Comparison of ENCODE assay signal across 13 cellular contexts in genomic region chr13:47933688-47934011, GRCh38.
A peak's percentile ranks its signal among the peaks of the same experiment; 100 is the strongest.
DNase-seq lines count a peak whose midpoint lies in the region; ATAC-seq and TF ChIP-seq lines count a peak whose summit lies in the region.
"Had no signal": no experiment of that assay in that cellular context is flagged by ENCODE, and none has a peak within 500 bp of the region (broad histone marks: within the 10 kb centered on the region; RNA-seq: fewer than 3 reads in every experiment).

No MANE protein-coding gene starts in this region.

- CTCF ChIA-PET in activated CD8-positive, alpha-beta T cell treated with anti-CD3 and anti-CD28 coated beads, Interleukin-2, amount 10 ng/mL, durations not matched to agents 7 days and 5 days (lab: Charles Lee), result interaction anchor here (1.0 kb wide), 1 partner anchor 75 kb away, joined by 3 read pairs; no protein-coding TSS in a partner anchor

- H3K9me3 Mint-ChIP-seq in activated CD8-positive, alpha-beta T cell treated with anti-CD3 and anti-CD28 coated beads, Interleukin-2, amount 10 ng/mL, durations not matched to agents 7 days and 5 days (ENCODE audit: insufficient read depth), result no peaks in the 10 kb centered on the region

- H3K36me3 ChIP-seq in BLaER1 treated with 17β-estradiol and CSF1 and Interleukin-3, amounts not matched to agents 10 nM and 100 nM, result peaks cover 14 to 31% (median 19%) of the 10 kb centered on the region in 11 experiments
- peaks cover 0 to 12% of the 10 kb centered on the region in 2 donors for H3K36me3 ChIP-seq in gastroesophageal sphincter

- H3K4me1 Mint-ChIP-seq in activated CD8-positive, alpha-beta T cell treated with anti-CD3 and anti-CD28 coated beads, Interleukin-2, amount 10 ng/mL, durations not matched to agents 7 days and 5 days (ENCODE audit: low read depth), result peaks cover 3% of the 10 kb centered on the region
- H3K4me1 Mint-ChIP-seq: T-cell had no signal

- H3K27me3 ChIP-seq in BLaER1 treated with 17β-estradiol and CSF1 and Interleukin-3, amounts not matched to agents 10 nM and 100 nM, result no peaks in the 10 kb centered on the region
- no peaks in the 10 kb centered on the region for H3K27me3 ChIP-seq in gastroesophageal sphincter

- H3K27me3 Mint-ChIP-seq in activated CD8-positive, alpha-beta T cell treated with anti-CD3 and anti-CD28 coated beads, Interleukin-2, amount 10 ng/mL, durations not matched to agents 7 days and 5 days (ENCODE audit: low read depth), result no peaks in the 10 kb centered on the region
- H3K27me3 Mint-ChIP-seq: stimulated activated naive CD8-positive, alpha-beta T cell treated with anti-CD3 and anti-CD28 coated beads, Interleukin-15, Interleukin-2, amounts not matched to agents 100 ng/mL and 50 ng/mL, for 24 hours; T-cell had no signal

- DNase-seq in OCI-M1 (lab: John Stamatoyannopoulos, UW) (peak; percentile 76), fibroblast of pulmonary artery (ENCODE audit: low read depth) (peak; percentile 12), dermis blood vessel endothelial cell (no peak)
- no peak for DNase-seq in activated CD8-positive, alpha-beta T cell treated with anti-CD3 and anti-CD28 coated beads, Interleukin-2, amount 10 ng/mL, durations not matched to agents 7 days and 5 days
- DNase-seq: NCI-H510A, T-cell had no signal

- POLR2A ChIA-PET in activated CD8-positive, alpha-beta T cell treated with anti-CD3 and anti-CD28 coated beads, Interleukin-2, amount 10 ng/mL, durations not matched to agents 7 days and 5 days (lab: Charles Lee), result no interaction called here

- H3K27ac Mint-ChIP-seq in activated CD8-positive, alpha-beta T cell treated with anti-CD3 and anti-CD28 coated beads, Interleukin-2, amount 10 ng/mL, durations not matched to agents 7 days and 5 days, result no peak overlapping the region
- H3K27ac Mint-ChIP-seq: stimulated activated naive CD8-positive, alpha-beta T cell treated with anti-CD3 and anti-CD28 coated beads, Interleukin-15, Interleukin-2, amounts not matched to agents 100 ng/mL and 50 ng/mL, for 24 hours; T-cell had no signal

- TF ChIP-seq POLR2A in gastroesophageal sphincter (IDR thresholded peaks at IDR 0.05), result no peak

- peaks cover 10% of the 10 kb centered on the region for H3K36me3 Mint-ChIP-seq in activated CD8-positive, alpha-beta T cell treated with anti-CD3 and anti-CD28 coated beads, Interleukin-2, amount 10 ng/mL, durations not matched to agents 7 days and 5 days (ENCODE audit: low read depth)

- peak overlapping the region in 10 of 11 experiments; percentile 3 to 55 (median 42); a peak in 13 of 22 replicates for H3K9ac ChIP-seq in BLaER1 treated with 17β-estradiol and CSF1 and Interleukin-3, amounts not matched to agents 10 nM and 100 nM

- H4K20me1 ChIP-seq in BLaER1 treated with 17β-estradiol and CSF1 and Interleukin-3, amounts not matched to agents 10 nM and 100 nM, result no peaks in the 10 kb centered on the region

- H3K4me3 ChIP-seq in BLaER1 treated with 17β-estradiol and CSF1 and Interleukin-3, amounts not matched to agents 10 nM and 100 nM, result no peak overlapping the region
- H3K4me3 ChIP-seq in fibroblast of pulmonary artery (replicated peaks; ENCODE audit: low read depth, low read length) (no peak overlapping the region), gastroesophageal sphincter (no peak overlapping the region)

- 33 to 44% methylated on average over 2 to 4 of the region's 4 CpGs for WGBS in gastroesophageal sphincter (ENCODE audit: low coverage in 1 of 2), 2 donors

- peaks cover 11 to 26% (median 20%) of the 10 kb centered on the region in 11 experiments; a peak in 21 of 22 replicates for H3K9me3 ChIP-seq in BLaER1 treated with 17β-estradiol and CSF1 and Interleukin-3, amounts not matched to agents 10 nM and 100 nM (replicated peaks in 1 of 11)
- no peaks in the 10 kb centered on the region for H3K9me3 ChIP-seq in gastroesophageal sphincter

- H3K4me1 ChIP-seq in BLaER1 treated with 17β-estradiol and CSF1 and Interleukin-3, amounts not matched to agents 10 nM and 100 nM, result peaks cover 22 to 27% (median 25%) of the 10 kb centered on the region in 10 experiments
- no peaks in the 10 kb centered on the region for H3K4me1 ChIP-seq in gastroesophageal sphincter

- no peak for TF ChIP-seq CTCF in fibroblast of pulmonary artery (IDR thresholded peaks at IDR 0.05; ENCODE audit: low read length, missing control alignments)
- no peak for TF ChIP-seq CTCF in gastroesophageal sphincter (IDR thresholded peaks at IDR 0.05)

- peak overlapping the region; percentile 51 to 80 (median 69) for H3K4me2 ChIP-seq in BLaER1 treated with 17β-estradiol and CSF1 and Interleukin-3, amounts not matched to agents 10 nM and 100 nM

- ATAC-seq in HG03135 (IDR thresholded peaks at IDR 0.05; ENCODE audit: unreplicated experiment) (peak; percentile 60), gastroesophageal sphincter (no peak), GM21786 (IDR thresholded peaks at IDR 0.05; ENCODE audit: unreplicated experiment) (no peak)
- ATAC-seq in activated CD8-positive, alpha-beta T cell treated with anti-CD3 and anti-CD28 coated beads, Interleukin-2, amount 10 ng/mL, durations not matched to agents 7 days and 5 days, result no peak
- ATAC-seq: T-cell had no signal

- H3K4me3 Mint-ChIP-seq in activated CD8-positive, alpha-beta T cell treated with anti-CD3 and anti-CD28 coated beads, Interleukin-2, amount 10 ng/mL, durations not matched to agents 7 days and 5 days, result no peak overlapping the region
- H3K4me3 Mint-ChIP-seq: neural crest cell; stimulated activated naive CD8-positive, alpha-beta T cell treated with anti-CD3 and anti-CD28 coated beads, Interleukin-15, Interleukin-2, amounts not matched to agents 100 ng/mL and 50 ng/mL, for 24 hours; T-cell had no signal

- H3K27ac ChIP-seq in BLaER1 treated with 17β-estradiol and CSF1 and Interleukin-3, amounts not matched to agents 10 nM and 100 nM, result peak overlapping the region in 9 of 11 experiments; percentile 28 to 81 (median 65); a peak in 18 of 22 replicates
- H3K27ac ChIP-seq in gastroesophageal sphincter, result no peak overlapping the region
- H3K27ac ChIP-seq: C4-2B had no signal

- no peak for TF ChIP-seq EP300 in gastroesophageal sphincter (IDR thresholded peaks at IDR 0.05)

Comparison
In these comparisons a context has a peak if more than half of its experiments do, and no peak if none do; other contexts are left out.
1. H3K27ac ChIP-seq: peak in BLaER1 treated with 17β-estradiol and CSF1 and Interleukin-3, amounts not matched to agents 10 nM and 100 nM (9 of 11); none in gastroesophageal sphincter (0 of 4).
2. DNase-seq: peak in OCI-M1 (single experiment) and fibroblast of pulmonary artery (single experiment); none in dermis blood vessel endothelial cell (single experiment) and activated CD8-positive, alpha-beta T cell treated with anti-CD3 and anti-CD28 coated beads, Interleukin-2, amount 10 ng/mL, durations not matched to agents 7 days and 5 days (single experiment).